In genomic region chr4:131547506-131547981, GRCh38 we compare ENCODE assay signal across 15 cellular contexts.
DNase-seq lines count a peak whose midpoint lies in the region; ATAC-seq and TF ChIP-seq lines count a peak whose summit lies in the region.
"Had no signal": no experiment of that assay in that cellular context is flagged by ENCODE, and none has a peak within 500 bp of the region (broad histone marks: within the 10 kb centered on the region; RNA-seq: fewer than 3 reads in every experiment).

No MANE protein-coding gene starts in this region.

- no peaks in the 10 kb centered on the region for H3K4me1 Mint-ChIP-seq in activated naive CD4-positive, alpha-beta T cell treated with anti-CD3 and anti-CD28 coated beads, Interleukin-2, amount 10 ng/mL, durations not matched to agents 7 days and 5 days

- no peaks in the 10 kb centered on the region for H3K27me3 ChIP-seq in psoas muscle (ENCODE audit: insufficient read depth in 3 of 3, low read length in 2 of 3)
- H3K27me3 ChIP-seq: upper lobe of right lung had no signal

- no peaks in the 10 kb centered on the region for H3K36me3 ChIP-seq in psoas muscle (ENCODE audit: insufficient read depth in 1 of 2, low read depth in 1 of 2)
- H3K36me3 ChIP-seq: upper lobe of right lung had no signal

- no peak overlapping the region for H3K4me3 Mint-ChIP-seq in activated naive CD4-positive, alpha-beta T cell treated with anti-CD3 and anti-CD28 coated beads, Interleukin-2, amount 10 ng/mL, durations not matched to agents 7 days and 5 days

- no peak overlapping the region for H3K27ac Mint-ChIP-seq in activated naive CD4-positive, alpha-beta T cell treated with anti-CD3 and anti-CD28 coated beads, Interleukin-2, amount 10 ng/mL, durations not matched to agents 7 days and 5 days

- CTCF ChIA-PET in activated naive CD4-positive, alpha-beta T cell treated with anti-CD3 and anti-CD28 coated beads, Interleukin-2, amount 10 ng/mL, durations not matched to agents 7 days and 5 days (lab: Charles Lee), result no interaction called here

- no peak overlapping the region for H3K27ac ChIP-seq in psoas muscle
- H3K27ac ChIP-seq: A549, parathyroid adenoma, upper lobe of right lung had no signal

- H3K27me3 Mint-ChIP-seq in activated naive CD4-positive, alpha-beta T cell treated with anti-CD3 and anti-CD28 coated beads, Interleukin-2, amount 10 ng/mL, durations not matched to agents 7 days and 5 days, result no peaks in the 10 kb centered on the region

- TF ChIP-seq CTCF in GM12865 (IDR thresholded peaks at IDR 0.05; ENCODE audit: insufficient read depth, low read depth, low read length, missing control alignments) (no peak), psoas muscle (IDR thresholded peaks at IDR 0.05) (no peak)

- peak; percentile 72 for DNase-seq in GM12865 (ENCODE audit: low read depth)
- DNase-seq in hippocampal formation (lab: John Stamatoyannopoulos, UW), result no peak
- no peak for DNase-seq in psoas muscle
- no peak for DNase-seq in activated naive CD4-positive, alpha-beta T cell treated with anti-CD3 and anti-CD28 coated beads, Interleukin-2, amount 10 ng/mL, durations not matched to agents 7 days and 5 days
- DNase-seq in DMS153 treated with DMSO at 0.1 percent for 48 hours (lab: John Stamatoyannopoulos, UW; ENCODE audit: unreplicated experiment), result no peak
- DNase-seq: activated T-cell treated with anti-CD3 and anti-CD28 coated beads for 4 hours, Calu3, NCI-H187, NCI-H774, upper lobe of right lung had no signal

- peak; percentile 71 for ATAC-seq in GM19438 (IDR thresholded peaks at IDR 0.05; ENCODE audit: low read depth, unreplicated experiment)
- peak; percentile 59 for ATAC-seq in HG02798 (IDR thresholded peaks at IDR 0.05; ENCODE audit: poor library complexity, unreplicated experiment)
- ATAC-seq in HG03460 (IDR thresholded peaks at IDR 0.05; ENCODE audit: unreplicated experiment), result peak; percentile 73
- ATAC-seq in psoas muscle, result no peak
- ATAC-seq: A549, upper lobe of right lung had no signal

- H3K9me3 ChIP-seq in psoas muscle, result no peaks in the 10 kb centered on the region
- H3K9me3 ChIP-seq: A549, upper lobe of right lung had no signal

- 88 to 92% (median 89%) methylated on average over 7 of the region's 7 CpGs for WGBS in psoas muscle, 3 donors

- no peaks in the 10 kb centered on the region for H3K4me1 ChIP-seq in psoas muscle
- H3K4me1 ChIP-seq: A549, parathyroid adenoma, upper lobe of right lung had no signal

- H3K36me3 Mint-ChIP-seq in activated naive CD4-positive, alpha-beta T cell treated with anti-CD3 and anti-CD28 coated beads, Interleukin-2, amount 10 ng/mL, durations not matched to agents 7 days and 5 days, result no peaks in the 10 kb centered on the region

- intact Hi-C loops in psoas muscle (cut with DNase I), result no loop called here

- no peak overlapping the region for H3K4me3 ChIP-seq in GM12865 (ENCODE audit: low read depth, low read length)
- no peak overlapping the region for H3K4me3 ChIP-seq in psoas muscle
- H3K4me3 ChIP-seq: A549, upper lobe of right lung had no signal

- H3K9me3 Mint-ChIP-seq in activated naive CD4-positive, alpha-beta T cell treated with anti-CD3 and anti-CD28 coated beads, Interleukin-2, amount 10 ng/mL, durations not matched to agents 7 days and 5 days, result no peaks in the 10 kb centered on the region

Comparison
In these comparisons a context has a peak if more than half of its experiments do, and no peak if none do; other contexts are left out.
1. ATAC-seq: peak in GM19438 (single experiment), HG02798 (single experiment) and HG03460 (single experiment); none in psoas muscle (0 of 4).